ENCODE assay signal across 8 cellular contexts in genomic region chr3:184175506-184175905, GRCh38. TPM values are rescaled to one million over a fixed set of nuclear protein-coding genes. Genes with fewer than 3 reads are reported as not detected.
DNase-seq lines count a peak whose midpoint lies in the region; ATAC-seq and TF ChIP-seq lines count a peak whose summit lies in the region.

No MANE protein-coding gene starts in this region.

- intact Hi-C loops in sigmoid colon (cut with DNase I): loop anchor here (1.0 to 2.0 kb wide), 2 partner anchors 10 to 21 kb away; partner anchors contain the start of gene DVL3

- no peak for TF ChIP-seq EP300 in sigmoid colon (IDR thresholded peaks at IDR 0.05)

- H3K27me3 ChIP-seq in GM23248 (replicated peaks; ENCODE audit: insufficient read depth) (no peaks in the 10 kb centered on the region), sigmoid colon (no peaks in the 10 kb centered on the region)

- H3K9me3 ChIP-seq in GM23248 (ENCODE audit: low read depth): no peaks in the 10 kb centered on the region
- H3K9me3 ChIP-seq in T-helper 17 cell (ENCODE audit: control insufficient read depth, low read length, poor library complexity, severe bottlenecking): no peaks in the 10 kb centered on the region
- no peaks in the 10 kb centered on the region for H3K9me3 ChIP-seq in sigmoid colon

- H3K4me3 Mint-ChIP-seq in T-helper 17 cell: peak overlapping the region; percentile 96

- no peaks in the 10 kb centered on the region for H3K9me2 ChIP-seq in GM23248 (ENCODE audit: insufficient read depth)

- H3F3A ChIP-seq in GM23248 (ENCODE audit: insufficient read depth): peaks cover 77% of the 10 kb centered on the region

- peak overlapping the region; percentile 100 for H3K4me2 ChIP-seq in GM23248 (ENCODE audit: unreplicated experiment)

- in situ Hi-C loops in GM23248 (cut with MboI): no loop called here

- TF ChIP-seq CTCF in foreskin fibroblast (IDR thresholded peaks at IDR 0.05; ENCODE audit: low read depth, low read length) (no peak), sigmoid colon (IDR thresholded peaks at IDR 0.05) (no peak)

- no peak for ATAC-seq in T-helper 17 cell
- ATAC-seq in HG02970 (IDR thresholded peaks at IDR 0.05; ENCODE audit: low FRiP score, unreplicated experiment): no peak

- H3K36me3 ChIP-seq in GM23248 (ENCODE audit: low read depth): peaks cover 30% of the 10 kb centered on the region
- peaks cover 12 to 59% (median 45%) of the 10 kb centered on the region in 4 donors for H3K36me3 ChIP-seq in sigmoid colon

- peaks cover 79% of the 10 kb centered on the region for H3K79me2 ChIP-seq in GM23248 (ENCODE audit: insufficient read depth)

- peak; percentile 18 for DNase-seq in GM23248
- no peak for DNase-seq in T-helper 17 cell
- no peak for DNase-seq in foreskin fibroblast
- DNase-seq in sigmoid colon: no peak
- DNase-seq in NCI-H1105 treated with DMSO at 0.1 percent for 48 hours (lab: John Stamatoyannopoulos, UW): no peak
- DNase-seq in ecto neural progenitor cell (ENCODE audit: low spot score): no peak
- DNase-seq in occipital lobe (lab: John Stamatoyannopoulos, UW): no peak

- peak overlapping the region; percentile 95 for H3K27ac ChIP-seq in GM23248
- peak overlapping the region; percentile 93 to 98 (median 96) for H3K27ac ChIP-seq in sigmoid colon

- H3K27ac Mint-ChIP-seq in T-helper 17 cell: peak overlapping the region; percentile 97

- H3K4me1 Mint-ChIP-seq in T-helper 17 cell: peaks cover 24% of the 10 kb centered on the region

- no peaks in the 10 kb centered on the region for H4K20me1 ChIP-seq in GM23248 (ENCODE audit: insufficient read depth)

- H2AFZ ChIP-seq in GM23248: no peak overlapping the region

- peaks cover 64% of the 10 kb centered on the region for H3K4me1 ChIP-seq in GM23248 (ENCODE audit: insufficient read depth)
- H3K4me1 ChIP-seq in sigmoid colon: peaks cover 0 to 49% (median 38%) of the 10 kb centered on the region in 4 donors

- peak overlapping the region; percentile 98 for H3K9ac ChIP-seq in GM23248

- peak overlapping the region; percentile 96 for H3K4me3 ChIP-seq in GM23248
- H3K4me3 ChIP-seq in foreskin fibroblast (ENCODE audit: low read depth in 1 of 2, low read length in 2 of 2): peak overlapping the region; percentile 66 to 89
- H3K4me3 ChIP-seq in sigmoid colon: peak overlapping the region; percentile 87 to 99 (median 94)

- TF ChIP-seq POLR2A in sigmoid colon (IDR thresholded peaks at IDR 0.05): no peak

- no peaks in the 10 kb centered on the region for H3K27me3 Mint-ChIP-seq in T-helper 17 cell

- peaks cover 5% of the 10 kb centered on the region for H3K36me3 Mint-ChIP-seq in T-helper 17 cell (ENCODE audit: low read depth)

- 13 to 14% methylated on average over 8 of the region's 8 CpGs for WGBS in GM23248 (ENCODE audit: low coverage in 1 of 2, low lambda C conversion rate in 2 of 2, missing lambda C conversion rate in 2 of 2), 2 experiments
- WGBS in sigmoid colon, 2 donors: 20 to 25% methylated on average over 8 of the region's 8 CpGs

RNA-seq across cellular contexts. Expression of gene AP2M1, which starts 0.9 kb away (rescaled TPM):
- 889 and 951 TPM in 2 replicates for total RNA-seq in GM23248 (2014; rRNA removed; shearing (Covaris generic))
- polyA plus RNA-seq in GM23248 (2016; fragmentation: Nextera tagmentation; extraction: Ambion mirVana) (1,073 and 1,100 TPM in 2 replicates), sigmoid colon (100 to 1,000 TPM; 226 to 240 (median 237) TPM)
- total RNA-seq in T-helper 17 cell (100 to 1,000 TPM; 120 to 164 TPM), sigmoid colon (100 to 1,000 TPM; 203 to 239 (median 225) TPM), occipital lobe (263 TPM)

RNA-seq across cellular contexts. Expression of gene ABCF3, which starts 10.5 kb away (rescaled TPM):
- 47.8 and 56.5 TPM in 2 replicates for total RNA-seq in GM23248 (2014; rRNA removed; shearing (Covaris generic))
- polyA plus RNA-seq in GM23248 (2016; fragmentation: Nextera tagmentation; extraction: Ambion mirVana) (58.6 and 59.1 TPM in 2 replicates), sigmoid colon (10 to 100 TPM; 36.5 to 48.9 (median 45.6) TPM)
- total RNA-seq in T-helper 17 cell (100 to 1,000 TPM; 118 to 120 TPM), sigmoid colon (10 to 100 TPM; 32.4 to 51.3 (median 39.2) TPM), occipital lobe (41.2 TPM)

RNA-seq across cellular contexts. Expression of gene DVL3, which starts 20.3 kb away (rescaled TPM):
- 66.9 and 76.4 TPM in 2 replicates for total RNA-seq in GM23248 (2014; rRNA removed; shearing (Covaris generic))
- 31.1 and 42.7 TPM in 2 replicates for polyA plus RNA-seq in GM23248 (2016; fragmentation: Nextera tagmentation; extraction: Ambion mirVana)
- total RNA-seq in T-helper 17 cell: 10 to 100 TPM; 31.5 to 42.9 TPM
- total RNA-seq in sigmoid colon: 10 to 100 TPM; 38.5 to 71.2 (median 53.9) TPM
- 10 to 100 TPM; 15.0 to 40.8 (median 26.4) TPM for polyA plus RNA-seq in sigmoid colon
- total RNA-seq in occipital lobe: 30.9 TPM

RNA-seq across cellular contexts. Expression of gene EIF2B5, which starts 40.3 kb away (rescaled TPM):
- 27.8 and 55.5 TPM in 2 replicates for total RNA-seq in GM23248 (2014; rRNA removed; shearing (Covaris generic))
- 28.3 and 31.2 TPM in 2 replicates for polyA plus RNA-seq in GM23248 (2016; fragmentation: Nextera tagmentation; extraction: Ambion mirVana)
- 10 to 100 TPM; 49.5 to 53.8 TPM for total RNA-seq in T-helper 17 cell
- total RNA-seq in sigmoid colon: 10 to 100 TPM; 26.0 to 43.5 (median 31.3) TPM
- polyA plus RNA-seq in sigmoid colon: 10 to 100 TPM; 31.8 to 48.1 (median 35.4) TPM
- total RNA-seq in occipital lobe: 45.5 TPM

RNA-seq across cellular contexts. Expression of gene VWA5B2, which starts 53.9 kb away (rescaled TPM):
- total RNA-seq in GM23248 (2014; rRNA removed; shearing (Covaris generic)): not detected in 2 replicates
- polyA plus RNA-seq in GM23248 (2016; fragmentation: Nextera tagmentation; extraction: Ambion mirVana) (not detected in 2 replicates), sigmoid colon (1 to 10 TPM in 1 of 3 donors, under 1 TPM in 2; 0.23 to 1.0 (median 0.60) TPM)
- total RNA-seq in T-helper 17 cell (not detected), sigmoid colon (under 1 TPM in 2 of 4 donors, not detected in 2; 0.36 to 0.83 TPM), occipital lobe (0.31 TPM)
